In the genomic region with DNA sequence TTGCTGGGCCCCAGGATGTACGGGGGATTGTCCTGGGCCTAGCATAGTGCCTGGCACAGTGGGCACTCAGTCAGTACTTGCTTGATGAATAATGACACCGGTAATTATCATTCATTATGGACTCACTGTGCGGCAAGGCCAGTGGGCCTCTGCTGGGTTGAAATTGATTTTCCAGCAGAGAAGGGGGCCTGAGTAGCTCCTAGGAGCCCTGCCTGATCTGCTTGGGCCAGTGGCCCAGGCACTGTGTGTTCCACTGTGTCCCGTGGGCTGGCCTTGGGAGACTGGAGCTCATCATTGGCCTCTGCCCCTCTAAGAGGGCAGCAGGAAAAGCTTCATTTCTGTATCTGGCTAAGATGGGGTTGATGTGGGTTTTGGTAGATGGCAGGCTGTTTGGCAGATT, we compare ENCODE assay signal across 8 cellular contexts. TPM values are rescaled to one million over a fixed set of nuclear protein-coding genes. Genes with fewer than 3 reads are reported as not detected.
DNase-seq lines count a peak whose midpoint lies in the region; ATAC-seq and TF ChIP-seq lines count a peak whose summit lies in the region.

No MANE protein-coding gene starts in this region.

- H3K27ac ChIP-seq in HUES64 (ENCODE audit: low read depth, low read length) (no peak overlapping the region), body of pancreas (peak overlapping the region in 3 of 4 donors; percentile 74 to 84 (median 79)), layer of hippocampus (ENCODE audit: low read depth, low read length) (peak overlapping the region; percentile 89), stomach smooth muscle (ENCODE audit: low read length) (peak overlapping the region; percentile 95)

- TF ChIP-seq POLR2A in body of pancreas (IDR thresholded peaks at IDR 0.05) = no peak

- intact Hi-C loops in body of pancreas (cut with DNase I) = no loop called here

- no peaks in the 10 kb centered on the region for H3K9me3 ChIP-seq in HUES64 (ENCODE audit: insufficient read depth, low read depth, low read length)
- no peaks in the 10 kb centered on the region for H3K9me3 ChIP-seq in body of pancreas
- no peaks in the 10 kb centered on the region for H3K9me3 ChIP-seq in stomach smooth muscle (ENCODE audit: control insufficient read depth in 2 of 2, low read length in 2 of 2)

- H3K4me3 ChIP-seq in HUES64 (ENCODE audit: low read length) (peak overlapping the region; percentile 81), body of pancreas (no peak overlapping the region), stomach smooth muscle (ENCODE audit: low read length in 2 of 2) (peak overlapping the region; percentile 85 to 96)

- no peak for TF ChIP-seq CTCF in body of pancreas (IDR thresholded peaks at IDR 0.05)

- no peak for ATAC-seq in body of pancreas
- ATAC-seq in GM18870 (IDR thresholded peaks at IDR 0.05; ENCODE audit: unreplicated experiment) = no peak

- WGBS in HUES64 = 62% methylated on average over 4 of the region's 4 CpGs
- 64 to 68% methylated on average over 4 of the region's 4 CpGs for whole genome bisulfite sequencing in body of pancreas, 2 donors

- DNase-seq in body of pancreas = no peak
- DNase-seq in cerebellar nuclear complex (lab: John Stamatoyannopoulos, UW) = no peak
- no peak for DNase-seq in HCEC 1CT
- no peak for DNase-seq in stimulated activated CD4-positive, alpha-beta T cell treated with anti-CD3 and anti-CD28 coated beads, Interleukin-1b, Interleukin-23, amount 100 ng/mL, for 48 hours

- H3K9ac ChIP-seq in HUES64 (ENCODE audit: low read depth, low read length) (peak overlapping the region; percentile 53; the same call in 1 of the 2 replicates), stomach smooth muscle (ENCODE audit: low read length in 2 of 2) (peak overlapping the region; percentile 61 to 91)

- H3K27me3 ChIP-seq in HUES64 (ENCODE audit: insufficient read depth, low read length) (peaks cover 48% of the 10 kb centered on the region), body of pancreas (no peaks in the 10 kb centered on the region), layer of hippocampus (ENCODE audit: control insufficient read depth, insufficient read depth, low read length) (peaks cover 2% of the 10 kb centered on the region), stomach smooth muscle (ENCODE audit: control insufficient read depth in 1 of 2, insufficient read depth in 2 of 2, low read length in 2 of 2) (no peaks in the 10 kb centered on the region)

- peaks cover 18% of the 10 kb centered on the region for H3K4me1 ChIP-seq in HUES64 (ENCODE audit: insufficient read depth, low read length)
- peaks cover 58% of the 10 kb centered on the region for H3K4me1 ChIP-seq in body of pancreas
- H3K4me1 ChIP-seq in stomach smooth muscle (ENCODE audit: control insufficient read depth, insufficient read depth, low read length) = peaks cover 65% of the 10 kb centered on the region

- H3K36me3 ChIP-seq in HUES64 (ENCODE audit: insufficient read depth, low read length) (no peaks in the 10 kb centered on the region), body of pancreas (replicated peaks in 1 of 2; ENCODE audit: insufficient read depth in 1 of 2, low read depth in 2 of 2) (no peaks in the 10 kb centered on the region), stomach smooth muscle (ENCODE audit: control insufficient read depth in 2 of 2, insufficient read depth in 2 of 2, low read length in 2 of 2) (no peaks in the 10 kb centered on the region)

RNA-seq across cellular contexts. Expression of a gene that starts 1.4 kb away (rescaled TPM):
- polyA plus RNA-seq in HUES64 (2013, experiment 1 of 2) = 3.8 TPM
- polyA plus RNA-seq in HUES64 (2013, experiment 2 of 2) = 4.1 TPM
- 10 to 100 TPM in 1 of 2 donors, 1 to 10 TPM in 1; 8.6 to 19.4 TPM for total RNA-seq in body of pancreas

Comparison
In these comparisons a context has a peak if more than half of its experiments do, and no peak if none do; other contexts are left out.
1. H3K4me3 ChIP-seq: peak in HUES64 (single experiment) and stomach smooth muscle (2 of 2); none in body of pancreas (0 of 2).